In genomic region chr20:9293145-9293544, GRCh38 we compare ENCODE assay signal across 1 cellular context.
TF ChIP-seq lines count a peak whose summit lies in the region.

No MANE protein-coding gene starts in this region.

TF ChIP-seq in A549, 52 proteins besides CTCF, POLR2A, EP300 and RAD21 (continued from another document):
- TF ChIP-seq, protein P1, sequence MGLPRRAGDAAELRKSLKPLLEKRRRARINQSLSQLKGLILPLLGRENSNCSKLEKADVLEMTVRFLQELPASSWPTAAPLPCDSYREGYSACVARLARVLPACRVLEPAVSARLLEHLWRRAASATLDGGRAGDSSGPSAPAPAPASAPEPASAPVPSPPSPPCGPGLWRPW (IDR thresholded peaks at IDR 0.05): no peak
